9 cellular contexts compared by ENCODE assay signal in the genomic region with DNA sequence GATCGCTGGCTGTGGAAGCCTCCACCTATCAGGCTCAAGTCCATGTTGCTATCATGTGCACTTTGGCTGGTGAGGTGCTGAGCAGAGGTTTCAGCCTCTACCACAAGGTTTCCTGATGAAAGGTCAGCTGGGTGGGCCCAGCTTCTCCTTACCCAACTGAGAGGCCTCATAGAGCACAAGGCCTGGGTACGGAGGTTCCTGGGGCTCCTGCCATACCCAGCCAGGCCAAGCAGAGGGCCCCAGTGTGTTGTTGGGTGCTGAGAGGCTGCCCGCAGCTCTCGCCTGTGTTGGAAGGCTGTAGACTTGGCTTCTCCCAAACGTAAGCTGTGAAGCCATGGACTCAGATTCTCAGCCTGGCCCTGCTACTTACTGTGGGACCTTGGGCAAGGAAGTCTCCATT. TPM values are rescaled to one million over a fixed set of nuclear protein-coding genes. Genes with fewer than 3 reads are reported as not detected.
A peak's percentile ranks its signal among the peaks of the same experiment; 100 is the strongest.
DNase-seq lines count a peak whose midpoint lies in the region; ATAC-seq, FAIRE-seq and TF ChIP-seq lines count a peak whose summit lies in the region.
"Had no signal": no experiment of that assay in that cellular context is flagged by ENCODE, and none has a peak within 500 bp of the region (broad histone marks: within the 10 kb centered on the region; RNA-seq: fewer than 3 reads in every experiment).

No MANE protein-coding gene starts in this region.

- H3K9me3 ChIP-seq in K562 (replicated peaks; ENCODE audit: control insufficient read depth, insufficient read depth, low read depth, low read length) (no peaks in the 10 kb centered on the region), mesenchymal stem cell (ENCODE audit: control insufficient read depth, low read length) (no peaks in the 10 kb centered on the region), tibial artery (no peaks in the 10 kb centered on the region)

- H3K4me2 ChIP-seq in K562 (ENCODE audit: insufficient read depth, low read length), result peak overlapping the region; percentile 77
- no peak overlapping the region for H3K4me2 ChIP-seq in mesenchymal stem cell (ENCODE audit: low read length, poor library complexity, severe bottlenecking)

- H3K27me3 ChIP-seq in K562 (ENCODE audit: control insufficient read depth in 2 of 2, insufficient read depth in 2 of 2, low read length in 2 of 2), result no peaks in the 10 kb centered on the region
- no peaks in the 10 kb centered on the region for H3K27me3 ChIP-seq in mesenchymal stem cell (ENCODE audit: control insufficient read depth in 1 of 2, insufficient read depth in 1 of 2, low read length in 2 of 2)
- no peaks in the 10 kb centered on the region for H3K27me3 ChIP-seq in tibial artery

- peak; percentile 65 for ATAC-seq in activated CD4-positive, alpha-beta T cell treated with anti-CD3 and anti-CD28 coated beads for 36 hours
- peak; percentile 60 for ATAC-seq in K562
- ATAC-seq in GM19395 (IDR thresholded peaks at IDR 0.05; ENCODE audit: unreplicated experiment), result no peak

- peak overlapping the region; percentile 66 to 99 for H2BK12ac ChIP-seq in mesenchymal stem cell (ENCODE audit: low read length in 2 of 2)

- H3K9me1 ChIP-seq in K562 (ENCODE audit: control insufficient read depth, insufficient read depth, low read length), result peaks cover 3% of the 10 kb centered on the region

- no peaks in the 10 kb centered on the region for H3K27me3 Mint-ChIP-seq in activated CD4-positive, alpha-beta T cell treated with anti-CD3 and anti-CD28 coated beads for 36 hours

- peak overlapping the region; percentile 100 for H4K91ac ChIP-seq in mesenchymal stem cell (ENCODE audit: low read length)

- no TSS peak for BruUV-seq in K562 (replicated peaks; lab: Mats Ljungman, UMichigan)

- CTCF ChIA-PET in activated CD4-positive, alpha-beta T cell treated with anti-CD3 and anti-CD28 coated beads for 36 hours (lab: Charles Lee), result interaction anchor here (1.0 kb wide), 1 partner anchor 16 kb away, joined by 3 read pairs; no protein-coding TSS in a partner anchor
- CTCF ChIA-PET in K562 (lab: Yijun Ruan, JAX; ENCODE audit: low intra/inter-chr PET ratio), result no interaction called here

- in situ Hi-C loops in K562 (cut with MboI), result no loop called here

- peaks cover 90% of the 10 kb centered on the region for H3K79me2 ChIP-seq in K562 (ENCODE audit: control insufficient read depth, insufficient read depth, low read length)

- peaks cover 56% of the 10 kb centered on the region for H3K4me1 Mint-ChIP-seq in activated CD4-positive, alpha-beta T cell treated with anti-CD3 and anti-CD28 coated beads for 36 hours

- peak overlapping the region in 1 of 2 experiments; percentile 87 for H3K23ac ChIP-seq in mesenchymal stem cell (ENCODE audit: low read length in 2 of 2)

- H3K4me3 ChIP-seq in K562 (no peak overlapping the region; the same call in 1 of the 2 replicates), mesenchymal stem cell (ENCODE audit: insufficient read depth in 1 of 2, low read depth in 1 of 2, low read length in 2 of 2) (no peak overlapping the region), tibial artery (no peak overlapping the region)

- 4% methylated on average over 5 of the region's 5 CpGs for WGBS in K562 (ENCODE audit: insufficient coverage, low coverage, missing lambda C conversion rate)
- 90% methylated on average over 5 of the region's 5 CpGs for WGBS in mesenchymal stem cell

- H3K36me3 ChIP-seq in K562 (ENCODE audit: control insufficient read depth, insufficient read depth, low read length) (peaks cover 53% of the 10 kb centered on the region), mesenchymal stem cell (ENCODE audit: control insufficient read depth in 1 of 2, insufficient read depth in 2 of 2, low read depth in 1 of 2, low read length in 2 of 2) (peaks cover 6 to 41% of the 10 kb centered on the region in 2 experiments), tibial artery (peaks cover 0 to 6% (median 3%) of the 10 kb centered on the region in 3 donors)

- H4K8ac ChIP-seq in mesenchymal stem cell (ENCODE audit: low read length), result peak overlapping the region; percentile 86

- H2AFZ ChIP-seq in K562 (ENCODE audit: low read depth, low read length), result no peak overlapping the region
- H2AFZ ChIP-seq in mesenchymal stem cell (ENCODE audit: low read depth, low read length), result no peak overlapping the region

- POLR2A ChIA-PET in activated CD4-positive, alpha-beta T cell treated with anti-CD3 and anti-CD28 coated beads for 36 hours (lab: Charles Lee), result no interaction called here
- POLR2A ChIA-PET in K562 (lab: Yijun Ruan, JAX), result interaction anchor here (0.6 to 3.1 kb wide), 4 partner anchors 11 to 27 kb away, joined by 3 to 31 read pairs (median 3); no protein-coding TSS in a partner anchor

- H3K36me3 Mint-ChIP-seq in activated CD4-positive, alpha-beta T cell treated with anti-CD3 and anti-CD28 coated beads for 36 hours (ENCODE audit: low read depth), result peaks cover 10% of the 10 kb centered on the region

- peaks cover 56 to 80% of the 10 kb centered on the region in 2 experiments for H3K4me1 ChIP-seq in K562 (replicated peaks in 1 of 2; ENCODE audit: control insufficient read depth in 2 of 2, insufficient read depth in 2 of 2, low read length in 2 of 2)
- peaks cover 45% of the 10 kb centered on the region for H3K4me1 ChIP-seq in mesenchymal stem cell (ENCODE audit: control insufficient read depth, insufficient read depth, low read depth, low read length)
- peaks cover 0 to 96% (median 84%) of the 10 kb centered on the region in 4 donors for H3K4me1 ChIP-seq in tibial artery

- peak; percentile 51 for FAIRE-seq in K562 (lab: Jason Lieb, UNC)

- H3K9me3 Mint-ChIP-seq in activated CD4-positive, alpha-beta T cell treated with anti-CD3 and anti-CD28 coated beads for 36 hours (ENCODE audit: low read depth), result no peaks in the 10 kb centered on the region

- peak in 1 of 2 experiments; percentile 43; a peak in 3 of 4 replicates for TF ChIP-seq RAD21 in K562 (CRISPR knock-in tag; conservative IDR thresholded peaks at IDR 0.05 in 1 of 2, IDR thresholded peaks at IDR 0.05 in 1 of 2)

- intact Hi-C loops in activated CD4-positive, alpha-beta T cell treated with anti-CD3 and anti-CD28 coated beads for 36 hours (cut with DNase I, micrococcal nuclease), result no loop called here
- intact Hi-C loops in K562 (cut with micrococcal nuclease) (loop anchor here (5.0 kb wide), 2 partner anchors 38 to 52 kb away; no protein-coding TSS in a partner anchor), tibial artery (cut with DNase I; ENCODE audit: low total_unique reads) (no loop called here)

- no peaks in the 10 kb centered on the region; the same call in 1 of the 2 replicates for H4K20me1 ChIP-seq in K562 (replicated peaks; ENCODE audit: control insufficient read depth, insufficient read depth, low read length)

- TF ChIP-seq CTCF in K562 (IDR thresholded peaks at IDR 0.05 in 2 of 3, conservative IDR thresholded peaks at IDR 0.05 in 1 of 3; ENCODE audit: insufficient read depth in 2 of 3, low read depth in 1 of 3, low read length in 3 of 3), result peak; percentile 31 to 49 (median 43); a peak in 4 of 6 replicates
- TF ChIP-seq CTCF in tibial artery (IDR thresholded peaks at IDR 0.05), result no peak

- TF ChIP-seq POLR2A in K562 (conservative IDR thresholded peaks at IDR 0.05), result no peak

- H2BK5ac ChIP-seq in mesenchymal stem cell (ENCODE audit: low read depth, low read length, poor library complexity, severe bottlenecking), result no peak overlapping the region

- H2AK5ac ChIP-seq in mesenchymal stem cell (ENCODE audit: low read length, severe bottlenecking), result peak overlapping the region; percentile 95

- no peak overlapping the region for H3K27ac Mint-ChIP-seq in activated CD4-positive, alpha-beta T cell treated with anti-CD3 and anti-CD28 coated beads for 36 hours

- TF ChIP-seq EP300 in K562 (IDR thresholded peaks at IDR 0.05; ENCODE audit: low read length), result no peak

- H3K4me3 Mint-ChIP-seq in activated CD4-positive, alpha-beta T cell treated with anti-CD3 and anti-CD28 coated beads for 36 hours, result no peak overlapping the region

- peak overlapping the region; percentile 83 to 96 for H3K4ac ChIP-seq in mesenchymal stem cell (ENCODE audit: low read depth in 1 of 2, low read length in 2 of 2)

- H3K9ac ChIP-seq in K562 (ENCODE audit: insufficient read depth in 1 of 2, low read depth in 2 of 2, low read length in 2 of 2) (peak overlapping the region; percentile 70 to 85), mesenchymal stem cell (ENCODE audit: low read length) (no peak overlapping the region)

- peak overlapping the region; percentile 91 to 99 for H3K18ac ChIP-seq in mesenchymal stem cell (ENCODE audit: low read depth in 1 of 2, low read length in 2 of 2)

- H3K27ac ChIP-seq in K562 (ENCODE audit: extremely low read depth, low read depth, low read length) (peak overlapping the region; percentile 89), mesenchymal stem cell (ENCODE audit: low read length, poor library complexity, severe bottlenecking) (peak overlapping the region; percentile 87), tibial artery (peak overlapping the region; percentile 90 to 94)

- H3K14ac ChIP-seq in mesenchymal stem cell (ENCODE audit: low read length in 2 of 2), result peak overlapping the region in 1 of 2 experiments; percentile 94

- peak overlapping the region; percentile 98 for H2BK120ac ChIP-seq in mesenchymal stem cell (ENCODE audit: low read depth, low read length)

- DNase-seq in activated CD4-positive, alpha-beta T cell treated with anti-CD3 and anti-CD28 coated beads for 36 hours, result peak; percentile 24
- no peak for DNase-seq in activated CD4-positive, alpha-beta T cell treated with anti-CD3 and anti-CD28 coated beads for 4 hours
- DNase-seq in K562 (ENCODE audit: extremely low read depth in 1 of 4, low spot score in 3 of 4) (peak; percentile 47 to 75 (median 50)), mesenchymal stem cell (no peak), tibial artery (no peak), NCI-H1436 treated with DMSO at 0.1 percent for 48 hours (lab: John Stamatoyannopoulos, UW) (no peak), NOMO-1 (lab: John Stamatoyannopoulos, UW; ENCODE audit: unreplicated experiment in 2 of 2) (no peak)
- DNase-seq: activated CD4-positive, alpha-beta T cell treated with anti-CD3 and anti-CD28 coated beads, Interleukin-2, amount 50 U/mL, for 4 hours had no signal

- no peaks in the 10 kb centered on the region for H3K79me1 ChIP-seq in mesenchymal stem cell (replicated peaks; ENCODE audit: low read length, poor library complexity, severe bottlenecking)

- H2BK15ac ChIP-seq in mesenchymal stem cell (ENCODE audit: low read depth, poor library complexity, severe bottlenecking), result peak overlapping the region; percentile 68

RNA-seq across cellular contexts. Expression of gene ACTN4, which starts 28.2 kb away (rescaled TPM):
- total RNA-seq in activated CD4-positive, alpha-beta T cell treated with anti-CD3 and anti-CD28 coated beads for 36 hours, result 100 to 1,000 TPM; 181 to 182 TPM
- total RNA-seq in K562 (2011; cell fraction: chromatin; rRNA removed; ENCODE audit: low replicate concordance), result 168 and 288 TPM in 2 replicates
- total RNA-seq in K562 (2011; cell fraction: nucleolus; rRNA removed), result 79.0 and 102 TPM in 2 replicates
- total RNA-seq in K562 (2011; cell fraction: nucleoplasm; rRNA removed), result 99.5 and 155 TPM in 2 replicates
- total RNA-seq in K562 (2014; rRNA removed) (159 and 202 TPM in 2 replicates), K562 (2014; rRNA removed; fragmentation: Illumina TruSeq; extraction: Trizol) (67.2 and 80.0 TPM in 2 replicates), K562 (2015; rRNA removed; fragmentation: Illumina TruSeq; extraction: Trizol) (58.2 and 67.4 TPM in 2 replicates), K562 (2021) (362 and 385 TPM in 2 replicates)
- polyA plus RNA-seq in K562 (2011; rRNA removed) (130 and 299 TPM in 2 replicates), K562 (2014; fragmentation: Illumina TruSeq; extraction: Trizol) (149 and 163 TPM in 2 replicates), K562 (2014; fragmentation: Nextera tagmentation; extraction: Ambion mirVana) (1 to 10 TPM; 3.1 to 8.4 TPM), K562 (2014; rRNA removed) (115 and 125 TPM in 2 replicates)
- polyA plus RNA-seq in K562 (2011; cell fraction: cytosol; rRNA removed), result 90.1 and 157 TPM in 2 replicates
- 395 and 716 TPM in 2 replicates for polyA plus RNA-seq in K562 (2011; cell fraction: nucleus; rRNA removed)
- 444 and 454 TPM in 2 replicates for polyA plus RNA-seq in K562 (2012)
- 140 and 177 TPM in 2 replicates for polyA minus RNA-seq in K562 (2011; rRNA and poly(A)+ RNA removed)
- 135 and 194 TPM in 2 replicates for polyA minus RNA-seq in K562 (2011; cell fraction: cytosol; rRNA and poly(A)+ RNA removed)
- 51.4 and 130 TPM in 2 replicates for polyA minus RNA-seq in K562 (2011; cell fraction: nucleus; rRNA and poly(A)+ RNA removed)
- polyA plus RNA-seq in mesenchymal stem cell (2013, experiment 1 of 2), result 259 TPM
- polyA plus RNA-seq in mesenchymal stem cell (2013, experiment 2 of 2), result 250 TPM

RNA-seq across cellular contexts. Expression of gene EIF3K, which starts 56.6 kb away (rescaled TPM):
- 100 to 1,000 TPM; 269 to 297 TPM for total RNA-seq in activated CD4-positive, alpha-beta T cell treated with anti-CD3 and anti-CD28 coated beads for 36 hours
- total RNA-seq in K562 (2011; cell fraction: chromatin; rRNA removed; ENCODE audit: low replicate concordance), result 131 and 282 TPM in 2 replicates
- total RNA-seq in K562 (2011; cell fraction: nucleolus; rRNA removed), result 236 and 263 TPM in 2 replicates
- 210 and 273 TPM in 2 replicates for total RNA-seq in K562 (2011; cell fraction: nucleoplasm; rRNA removed)
- total RNA-seq in K562 (2014; rRNA removed) (733 and 769 TPM in 2 replicates), K562 (2014; rRNA removed; fragmentation: Illumina TruSeq; extraction: Trizol) (363 and 429 TPM in 2 replicates), K562 (2015; rRNA removed; fragmentation: Illumina TruSeq; extraction: Trizol) (589 and 623 TPM in 2 replicates), K562 (2021) (686 and 693 TPM in 2 replicates)
- polyA plus RNA-seq in K562 (2011; rRNA removed) (387 and 460 TPM in 2 replicates), K562 (2014; fragmentation: Illumina TruSeq; extraction: Trizol) (1,607 and 1,827 TPM in 2 replicates), K562 (2014; fragmentation: Nextera tagmentation; extraction: Ambion mirVana) (1,000 to 10,000 TPM; 1,193 to 1,486 TPM), K562 (2014; rRNA removed) (798 and 985 TPM in 2 replicates)
- polyA plus RNA-seq in K562 (2011; cell fraction: cytosol; rRNA removed), result 1,168 and 1,898 TPM in 2 replicates
- 374 and 383 TPM in 2 replicates for polyA plus RNA-seq in K562 (2011; cell fraction: nucleus; rRNA removed)
- 971 and 1,007 TPM in 2 replicates for polyA plus RNA-seq in K562 (2012)
- polyA minus RNA-seq in K562 (2011; rRNA and poly(A)+ RNA removed), result 447 and 499 TPM in 2 replicates
- 339 and 351 TPM in 2 replicates for polyA minus RNA-seq in K562 (2011; cell fraction: cytosol; rRNA and poly(A)+ RNA removed)
- polyA minus RNA-seq in K562 (2011; cell fraction: nucleus; rRNA and poly(A)+ RNA removed), result 64.2 and 164 TPM in 2 replicates
- polyA plus RNA-seq in mesenchymal stem cell (2013, experiment 1 of 2), result 221 TPM
- 218 TPM for polyA plus RNA-seq in mesenchymal stem cell (2013, experiment 2 of 2)

RNA-seq across cellular contexts. Expression of gene MAP4K1, which starts 57.9 kb away (rescaled TPM):
- total RNA-seq in activated CD4-positive, alpha-beta T cell treated with anti-CD3 and anti-CD28 coated beads for 36 hours, result 100 to 1,000 TPM; 195 to 198 TPM
- total RNA-seq in K562 (2011; cell fraction: chromatin; rRNA removed; ENCODE audit: low replicate concordance), result 1.7 and 3.2 TPM in 2 replicates
- 0.83 and 1.8 TPM in 2 replicates for total RNA-seq in K562 (2011; cell fraction: nucleolus; rRNA removed)
- 0.92 and 2.5 TPM in 2 replicates for total RNA-seq in K562 (2011; cell fraction: nucleoplasm; rRNA removed)
- total RNA-seq in K562 (2014; rRNA removed), result 0.65 TPM in 1 of 2 replicates, not detected in the other
- total RNA-seq in K562 (2014; rRNA removed; fragmentation: Illumina TruSeq; extraction: Trizol), result 0.47 TPM in 1 of 2 replicates, not detected in the other
- 0.14 and 0.38 TPM in 2 replicates for total RNA-seq in K562 (2015; rRNA removed; fragmentation: Illumina TruSeq; extraction: Trizol)
- total RNA-seq in K562 (2021), result 3.0 and 3.2 TPM in 2 replicates
- polyA plus RNA-seq in K562 (2011; rRNA removed), result 0.39 and 0.81 TPM in 2 replicates
- 0.50 and 0.69 TPM in 2 replicates for polyA plus RNA-seq in K562 (2011; cell fraction: cytosol; rRNA removed)
- 2.9 and 4.0 TPM in 2 replicates for polyA plus RNA-seq in K562 (2011; cell fraction: nucleus; rRNA removed)
- 0.57 and 1.1 TPM in 2 replicates for polyA plus RNA-seq in K562 (2012)
- 0.31 and 0.61 TPM in 2 replicates for polyA plus RNA-seq in K562 (2014; fragmentation: Illumina TruSeq; extraction: Trizol)
- polyA plus RNA-seq in K562 (2014; fragmentation: Nextera tagmentation; extraction: Ambion mirVana), result 1 to 10 TPM in 1 of 2 experiments, under 1 TPM in 1; 0.99 to 1.4 TPM
- polyA plus RNA-seq in K562 (2014; rRNA removed), result 0.50 and 0.99 TPM in 2 replicates
- polyA minus RNA-seq in K562 (2011; rRNA and poly(A)+ RNA removed), result 0.27 and 0.91 TPM in 2 replicates
- not detected in 2 replicates for polyA minus RNA-seq in K562 (2011; cell fraction: cytosol; rRNA and poly(A)+ RNA removed)
- polyA minus RNA-seq in K562 (2011; cell fraction: nucleus; rRNA and poly(A)+ RNA removed), result 0.56 and 2.3 TPM in 2 replicates
- 0.14 TPM for polyA plus RNA-seq in mesenchymal stem cell (2013, experiment 1 of 2)
- polyA plus RNA-seq in mesenchymal stem cell (2013, experiment 2 of 2), result 0.08 TPM

Comparison
In these comparisons a context has a peak if more than half of its experiments do, and no peak if none do; other contexts are left out.
1. DNase-seq: peak in activated CD4-positive, alpha-beta T cell treated with anti-CD3 and anti-CD28 coated beads for 36 hours (single experiment) and K562 (4 of 4); none in activated CD4-positive, alpha-beta T cell treated with anti-CD3 and anti-CD28 coated beads for 4 hours (0 of 2), mesenchymal stem cell (single experiment), tibial artery (0 of 2), NCI-H1436 treated with DMSO at 0.1 percent for 48 hours (single experiment) and NOMO-1 (0 of 2).
2. CTCF ChIP-seq: peak in K562 (3 of 3); none in tibial artery (0 of 2).
3. RNA of gene MAP4K1, which starts 57.9 kb away (total RNA-seq): 195 to 198 TPM in activated CD4-positive, alpha-beta T cell treated with anti-CD3 and anti-CD28 coated beads for 36 hours; 0.14 to 3.2 TPM in K562; every median in the first group is over 10 times any median in the second.
4. Peak in every context shown above with its lines, with median percentiles within 50 percentile points of each other: H3K27ac ChIP-seq.